In the genomic region with DNA sequence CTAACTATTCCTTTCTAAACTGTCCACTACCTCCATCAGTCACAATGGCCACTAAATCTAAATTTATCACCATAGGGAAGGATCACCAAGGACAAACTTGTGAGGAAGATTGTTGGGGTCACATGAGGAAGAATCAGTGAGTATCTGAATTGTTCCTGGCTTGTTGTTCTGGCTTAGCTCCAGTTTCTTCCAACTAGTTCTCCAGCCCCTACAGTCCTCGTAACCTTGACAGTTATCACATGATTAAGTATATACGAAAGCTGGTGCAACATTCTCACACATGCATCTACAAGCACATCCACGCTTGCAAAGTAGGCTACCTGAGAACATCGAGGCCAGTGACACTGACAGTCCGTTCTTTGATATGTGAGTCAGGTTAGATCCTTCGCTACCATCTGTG, we compare ENCODE assay signal across 24 cellular contexts.
"Had no signal": no experiment of that assay in that cellular context is flagged by ENCODE, and none has a peak within 500 bp of the region (broad histone marks: within the 10 kb centered on the region; RNA-seq: fewer than 3 reads in every experiment).

No MANE protein-coding gene starts in this region.

- DNase-seq: IMR-90, Karpas-422, KG1, MG63, NCI-H1092, NCI-H1105 treated with DMSO at 0.1 percent for 48 hours, NCI-H1417 treated with DMSO at 0.1 percent for 48 hours, NCI-H146, NCI-H1694 treated with DMSO at 0.1 percent for 48 hours, NCI-H1930, NCI-H2081 treated with DMSO at 0.1 percent for 48 hours, NCI-H2171, NCI-H226, NCI-H446, NCI-H510A, NCI-H524 treated with DMSO at 0.1 percent for 48 hours, NCI-H69, NCI-H774, RPMI8226, SHP77 treated with DMSO at 0.1 percent for 48 hours, SJCRH30 had no signal

- H3K9me3 ChIP-seq: MG63, SJCRH30 had no signal

- H3K4me3 ChIP-seq: MG63, SJCRH30 had no signal

- H3K27me3 ChIP-seq: MG63, SJCRH30 had no signal

- FAIRE-seq: HepG2, RCC 7860 had no signal

- ATAC-seq: HepG2, SK-N-SH treated with all-trans-retinoic acid at 6 μM for 48 hours had no signal

- H3K27ac ChIP-seq: SJCRH30 had no signal

- H3K4me1 ChIP-seq: SJCRH30 had no signal
